In the genomic region with DNA sequence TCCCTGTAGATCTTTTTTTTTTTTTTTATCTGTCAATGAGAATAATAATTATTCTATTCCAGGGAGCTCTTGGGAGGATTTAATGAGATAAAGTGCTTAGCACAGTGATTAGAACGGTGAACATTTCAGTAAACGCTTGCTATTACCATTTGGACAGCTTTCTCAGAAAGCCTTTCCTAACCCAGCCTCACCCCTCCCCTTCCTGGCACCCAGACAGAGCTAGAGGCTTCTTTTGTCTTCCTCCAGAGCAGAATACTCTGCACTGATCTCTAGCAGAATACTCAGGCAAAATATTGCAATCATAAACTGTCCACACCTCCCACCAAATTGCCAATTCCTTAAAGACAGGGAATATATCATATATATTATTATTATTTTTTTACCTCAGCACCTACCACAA, we compare ENCODE assay signal across 16 cellular contexts.
"Had no signal": no experiment of that assay in that cellular context is flagged by ENCODE, and none has a peak within 500 bp of the region (broad histone marks: within the 10 kb centered on the region; RNA-seq: fewer than 3 reads in every experiment).

No MANE protein-coding gene starts in this region.

- H3K27me3 ChIP-seq: ascending aorta, esophagus squamous epithelium, left lung, transverse colon, uterus had no signal

- H3K36me3 ChIP-seq: ascending aorta, transverse colon, uterus had no signal

- H3K4me3 ChIP-seq: ascending aorta, esophagus squamous epithelium, left lung, transverse colon, uterus had no signal

- H3K4me1 ChIP-seq: ascending aorta, uterus had no signal

- DNase-seq: activated CD4-positive, alpha-beta T cell treated with anti-CD3 and anti-CD28 coated beads, Interleukin-2, amount 50 U/mL, for 1 hour; activated CD4-positive, CD25-positive, alpha-beta regulatory T cell treated with anti-CD3 and anti-CD28 coated beads, Interleukin-2, amount 50 U/mL, for 72 hours; activated CD8-positive, alpha-beta memory T cell treated with anti-CD3 and anti-CD28 coated beads, Interleukin-2, amount 50 U/mL, for 4 hours; activated effector memory CD4-positive, alpha-beta T cell treated with Interleukin-2 at 50 U/mL for 16 hours; activated T-cell treated with anti-CD3 and anti-CD28 coated beads, Interleukin-2, amount 50 U/mL, for 4 hours; dermis blood vessel endothelial cell; effector memory CD4-positive, alpha-beta T cell; esophagus squamous epithelium; kidney; left lung; occipital lobe; stimulated activated CD4-positive, alpha-beta T cell treated with anti-CD3 and anti-CD28 coated beads, Interleukin-2, amount 100 ng/mL, for 24 hours; stimulated activated naive CD8-positive, alpha-beta T cell treated with anti-CD3 and anti-CD28 coated beads, Interleukin-15, Interleukin-2, amounts not matched to agents 100 U/mL and 50 U/mL, for 24 hours; transverse colon; uterus had no signal

- H3K27ac ChIP-seq: ascending aorta, esophagus squamous epithelium, left lung, transverse colon, uterus had no signal

- ATAC-seq: activated T-cell treated with anti-CD3 and anti-CD28 coated beads, Interleukin-2, amount 50 U/mL, for 4 hours; left lung; stimulated activated naive CD8-positive, alpha-beta T cell treated with anti-CD3 and anti-CD28 coated beads, Interleukin-15, Interleukin-2, amounts not matched to agents 100 U/mL and 50 U/mL, for 24 hours had no signal

- H3K9me3 ChIP-seq: ascending aorta, esophagus squamous epithelium, left lung, transverse colon, uterus had no signal
